12 cellular contexts compared by ENCODE assay signal in the genomic region with DNA sequence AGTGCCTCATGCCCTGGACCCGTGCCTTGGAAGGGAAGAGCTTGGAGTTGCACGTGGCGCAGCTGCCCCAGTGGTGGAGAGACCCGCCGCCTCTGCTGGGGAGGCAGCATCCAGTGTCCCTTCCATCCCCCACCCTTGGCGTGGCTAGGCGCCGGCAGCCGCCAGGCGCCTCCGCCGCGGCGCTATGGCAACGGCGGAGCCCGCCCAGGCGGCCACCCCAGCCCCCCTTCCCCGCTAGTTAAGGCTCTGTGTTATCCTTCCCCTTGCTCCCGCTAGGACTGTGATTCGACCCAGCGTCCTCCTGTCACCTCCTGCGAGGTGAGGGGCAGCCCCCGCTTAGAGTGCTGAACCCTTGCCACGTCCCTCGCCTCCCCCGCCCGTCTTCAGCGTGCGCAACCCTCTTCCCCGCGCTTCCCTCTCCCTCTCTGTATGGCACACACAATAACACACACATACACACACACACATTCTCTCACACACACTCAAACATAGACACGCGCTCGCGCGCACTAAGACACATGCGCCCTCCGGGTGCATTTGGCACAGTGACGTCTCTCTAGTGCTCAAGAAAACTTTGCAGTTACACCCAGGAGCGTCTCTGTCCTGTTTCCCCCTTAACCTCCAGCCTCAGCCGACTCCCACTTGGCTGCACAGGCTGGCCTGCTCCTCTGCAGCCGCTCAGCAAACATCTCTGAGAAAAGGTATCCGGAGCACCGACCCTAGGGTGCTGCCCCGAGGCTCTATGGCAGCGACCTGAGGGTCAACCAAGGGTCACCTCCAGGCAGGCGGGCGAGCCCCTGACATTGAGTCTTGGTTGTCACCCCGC. TPM values are rescaled to one million over a fixed set of nuclear protein-coding genes. Genes with fewer than 3 reads are reported as not detected.
DNase-seq lines count a peak whose midpoint lies in the region; FAIRE-seq and TF ChIP-seq lines count a peak whose summit lies in the region.
"Had no signal": no experiment of that assay in that cellular context is flagged by ENCODE, and none has a peak within 500 bp of the region (broad histone marks: within the 10 kb centered on the region; RNA-seq: fewer than 3 reads in every experiment).

No MANE protein-coding gene starts in this region.

- H3K27me3 ChIP-seq in BJ (ENCODE audit: control insufficient read depth, insufficient read depth, low read length): no peaks in the 10 kb centered on the region
- peaks cover 72% of the 10 kb centered on the region for H3K27me3 ChIP-seq in ectodermal cell (ENCODE audit: control insufficient read depth, insufficient read depth, low read length, poor library complexity, severe bottlenecking)
- peaks cover 54 to 68% of the 10 kb centered on the region in 2 experiments for H3K27me3 ChIP-seq in mesenchymal stem cell (ENCODE audit: control insufficient read depth in 1 of 2, insufficient read depth in 1 of 2, low read length in 2 of 2)
- H3K27me3 ChIP-seq in A673 (replicated peaks; ENCODE audit: insufficient read depth, low read depth, low read length, poor library complexity): no peaks in the 10 kb centered on the region
- H3K27me3 ChIP-seq: ascending aorta, vagina had no signal

- H3K4me3 ChIP-seq in BJ (ENCODE audit: low read depth, low read length) (peak overlapping the region; percentile 36), ectodermal cell (ENCODE audit: insufficient read depth, low read depth, low read length) (peak overlapping the region; percentile 36), mesenchymal stem cell (ENCODE audit: insufficient read depth in 1 of 2, low read depth in 1 of 2, low read length in 2 of 2) (peak overlapping the region in 1 of 2 experiments; percentile 21), lower leg skin (ENCODE audit: low read depth, poor library complexity, severe bottlenecking) (no peak overlapping the region), A673 (ENCODE audit: low read depth, low read length, poor library complexity, severe bottlenecking) (no peak overlapping the region)
- H3K4me3 ChIP-seq: ascending aorta had no signal

- BruUV-seq in A673 (replicated peaks; lab: Mats Ljungman, UMichigan): no TSS peak

- peaks cover 9% of the 10 kb centered on the region for H3K4me1 ChIP-seq in ectodermal cell (ENCODE audit: control insufficient read depth, insufficient read depth, low read length)
- H3K4me1 ChIP-seq in mesenchymal stem cell (ENCODE audit: control insufficient read depth, insufficient read depth, low read depth, low read length): peaks cover 20% of the 10 kb centered on the region
- peaks cover 10% of the 10 kb centered on the region for H3K4me1 ChIP-seq in A673 (ENCODE audit: insufficient read depth, low read length, poor library complexity, severe bottlenecking)
- H3K4me1 ChIP-seq: ascending aorta, vagina had no signal

- H3K4me2 ChIP-seq in mesenchymal stem cell (ENCODE audit: low read length, poor library complexity, severe bottlenecking): peak overlapping the region; percentile 58

- H2BK5ac ChIP-seq in mesenchymal stem cell (ENCODE audit: low read depth, low read length, poor library complexity, severe bottlenecking): no peak overlapping the region

- H4K8ac ChIP-seq in mesenchymal stem cell (ENCODE audit: low read length): no peak overlapping the region

- H4K91ac ChIP-seq in mesenchymal stem cell (ENCODE audit: low read length): no peak overlapping the region

- intact Hi-C loops in lower leg skin (cut with DNase I; ENCODE audit: low total_unique reads) (no loop called here), A673 (cut with micrococcal nuclease; ENCODE audit: unreplicated experiment) (no loop called here)

- H3K79me1 ChIP-seq in mesenchymal stem cell (replicated peaks; ENCODE audit: low read length, poor library complexity, severe bottlenecking): no peaks in the 10 kb centered on the region

- POLR2A ChIA-PET in BJ (lab: Charles Lee): no interaction called here
- POLR2A ChIA-PET in A673 (lab: Charles Lee; ENCODE audit: low non-redundant PET): no interaction called here

- TF ChIP-seq CTCF in BJ (IDR thresholded peaks at IDR 0.05; ENCODE audit: insufficient read depth, low read depth, low read length): no peak
- TF ChIP-seq CTCF in lower leg skin (IDR thresholded peaks at IDR 0.05): no peak
- no peak for TF ChIP-seq CTCF in A673 (conservative IDR thresholded peaks at IDR 0.05; ENCODE audit: low read depth, low read length)

- H3K23ac ChIP-seq in mesenchymal stem cell (ENCODE audit: low read length in 2 of 2): no peak overlapping the region

- H2AFZ ChIP-seq in mesenchymal stem cell (ENCODE audit: low read depth, low read length): peak overlapping the region; percentile 36

- CTCF ChIA-PET in BJ (lab: Yijun Ruan, JAX) (interaction anchor here (0.8 kb wide), 1 partner anchor 71 kb away, joined by 3 read pairs; no protein-coding TSS in a partner anchor), A673 (lab: Charles Lee) (no interaction called here)

- H3K27ac ChIP-seq in ectodermal cell (ENCODE audit: insufficient read depth, low read depth, low read length, poor library complexity, severe bottlenecking) (no peak overlapping the region), mesenchymal stem cell (ENCODE audit: low read length, poor library complexity, severe bottlenecking) (no peak overlapping the region), A673 (ENCODE audit: low read depth, low read length, poor library complexity, severe bottlenecking) (no peak overlapping the region)
- H3K27ac ChIP-seq: ascending aorta, vagina had no signal

- 2% methylated on average over 50 of the region's 50 CpGs for WGBS in ectodermal cell, 2 experiments
- 2% methylated on average over 50 of the region's 50 CpGs for WGBS in mesenchymal stem cell
- WGBS in lower leg skin, 2 donors: 3 to 5% methylated on average over 47 to 48 of the region's 50 CpGs

- FAIRE-seq in HTR-8/SVneo (lab: Jason Lieb, UNC): no peak

- no peak overlapping the region for H2BK12ac ChIP-seq in mesenchymal stem cell (ENCODE audit: low read length in 2 of 2)

- H3K14ac ChIP-seq in mesenchymal stem cell (ENCODE audit: low read length in 2 of 2): peak overlapping the region in 1 of 2 experiments; percentile 45

- H2BK120ac ChIP-seq in mesenchymal stem cell (ENCODE audit: low read depth, low read length): no peak overlapping the region

- H3K4ac ChIP-seq in mesenchymal stem cell (ENCODE audit: low read depth in 1 of 2, low read length in 2 of 2): no peak overlapping the region

- DNase-seq in BJ (ENCODE audit: low read depth): no peak
- DNase-seq in NCI-H1105 treated with DMSO at 0.1 percent for 48 hours (lab: John Stamatoyannopoulos, UW): peak; percentile 41
- DNase-seq in mesenchymal stem cell: peak; percentile 44
- DNase-seq in HTR-8/SVneo (ENCODE audit: insufficient read length, low spot score): no peak
- no peak for DNase-seq in lower leg skin (ENCODE audit: low spot score in 2 of 2)
- DNase-seq in A673 (ENCODE audit: low spot score): no peak
- no peak for DNase-seq in T1000 (lab: John Stamatoyannopoulos, UW)
- DNase-seq: DND-41 had no signal

- no peak overlapping the region for H2BK15ac ChIP-seq in mesenchymal stem cell (ENCODE audit: low read depth, poor library complexity, severe bottlenecking)

- H3K18ac ChIP-seq in mesenchymal stem cell (ENCODE audit: low read depth in 1 of 2, low read length in 2 of 2): no peak overlapping the region

- H3K36me3 ChIP-seq in BJ (ENCODE audit: control insufficient read depth, insufficient read depth, low read length) (peaks cover 8% of the 10 kb centered on the region), ectodermal cell (ENCODE audit: control insufficient read depth, insufficient read depth, low read length) (no peaks in the 10 kb centered on the region), mesenchymal stem cell (ENCODE audit: control insufficient read depth in 1 of 2, insufficient read depth in 2 of 2, low read depth in 1 of 2, low read length in 2 of 2) (no peaks in the 10 kb centered on the region), A673 (ENCODE audit: insufficient read depth, low read length, poor library complexity, severe bottlenecking) (peaks cover 18% of the 10 kb centered on the region)
- H3K36me3 ChIP-seq: ascending aorta, vagina had no signal

- no peak for TF ChIP-seq POLR2A in lower leg skin (IDR thresholded peaks at IDR 0.05)

- H3K9ac ChIP-seq in mesenchymal stem cell (ENCODE audit: low read length): no peak overlapping the region

- no peaks in the 10 kb centered on the region for H3K9me3 ChIP-seq in ectodermal cell (ENCODE audit: control insufficient read depth, low read length)
- H3K9me3 ChIP-seq in mesenchymal stem cell (ENCODE audit: control insufficient read depth, low read length): peaks cover 3% of the 10 kb centered on the region
- H3K9me3 ChIP-seq in A673 (ENCODE audit: low read depth, low read length, poor library complexity, severe bottlenecking): no peaks in the 10 kb centered on the region
- H3K9me3 ChIP-seq: ascending aorta, vagina had no signal

- H2AK5ac ChIP-seq in mesenchymal stem cell (ENCODE audit: low read length, severe bottlenecking): no peak overlapping the region

RNA-seq across cellular contexts. Expression of a gene that starts 8.5 kb away (rescaled TPM):
- polyA plus RNA-seq in BJ (2011; rRNA removed): 23.0 and 30.0 TPM in 2 replicates
- polyA minus RNA-seq in BJ (2011; rRNA and poly(A)+ RNA removed): 92.0 and 93.6 TPM in 2 replicates
- 0.31 TPM for polyA plus RNA-seq in ectodermal cell (2013, experiment 1 of 4)
- polyA plus RNA-seq in ectodermal cell (2013, experiment 2 of 4): 0.37 TPM
- polyA plus RNA-seq in ectodermal cell (2013, experiment 3 of 4): 0.59 TPM
- polyA plus RNA-seq in ectodermal cell (2013, experiment 4 of 4): 0.53 TPM
- 1.6 TPM for polyA plus RNA-seq in mesenchymal stem cell (2013, experiment 1 of 2)
- 1.6 TPM for polyA plus RNA-seq in mesenchymal stem cell (2013, experiment 2 of 2)
- 1 to 10 TPM in 1 of 4 donors, under 1 TPM in 3; 0.04 to 2.0 (median 0.60) TPM for total RNA-seq in lower leg skin
- total RNA-seq in A673 (2021): 62.1 and 65.6 TPM in 2 replicates
- total RNA-seq: ascending aorta, lung microvascular endothelial cell had no signal

Comparison
In these comparisons a context has a peak if more than half of its experiments do, and no peak if none do; other contexts are left out.
1. DNase-seq: peak in NCI-H1105 treated with DMSO at 0.1 percent for 48 hours (single experiment) and mesenchymal stem cell (single experiment); none in BJ (single experiment), HTR-8/SVneo (single experiment), lower leg skin (0 of 2), A673 (single experiment) and T1000 (single experiment).
2. H3K4me3 ChIP-seq: peak in BJ (single experiment) and ectodermal cell (single experiment); none in lower leg skin (single experiment) and A673 (single experiment).
3. RNA of a gene that starts 8.5 kb away (total RNA-seq): 62.1 to 65.6 TPM in A673; 0.04 to 2.0 TPM in lower leg skin; every median in the first group is over 10 times any median in the second.